In the genomic region with DNA sequence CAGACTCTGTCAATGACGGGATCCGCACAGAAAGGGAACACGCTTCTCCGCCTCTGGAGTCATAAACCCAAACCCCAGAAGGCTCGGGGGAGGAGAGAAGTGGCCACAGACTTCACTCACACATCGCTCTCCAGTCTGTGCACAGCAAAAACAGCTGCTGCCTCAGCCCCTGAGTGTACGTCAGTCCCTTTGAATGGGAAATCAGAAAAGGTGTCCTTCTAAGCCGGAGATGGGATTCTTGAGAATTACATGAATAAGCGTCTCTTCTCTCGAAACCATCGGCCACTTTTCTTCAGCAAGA, we compare ENCODE assay signal across 1 cellular context.
TF ChIP-seq lines count a peak whose summit lies in the region.

No MANE protein-coding gene starts in this region.

TF ChIP-seq in GM23338, 12 proteins besides CTCF, POLR2A, EP300 and RAD21 (continued from another document):
- TF ChIP-seq, protein P1, sequence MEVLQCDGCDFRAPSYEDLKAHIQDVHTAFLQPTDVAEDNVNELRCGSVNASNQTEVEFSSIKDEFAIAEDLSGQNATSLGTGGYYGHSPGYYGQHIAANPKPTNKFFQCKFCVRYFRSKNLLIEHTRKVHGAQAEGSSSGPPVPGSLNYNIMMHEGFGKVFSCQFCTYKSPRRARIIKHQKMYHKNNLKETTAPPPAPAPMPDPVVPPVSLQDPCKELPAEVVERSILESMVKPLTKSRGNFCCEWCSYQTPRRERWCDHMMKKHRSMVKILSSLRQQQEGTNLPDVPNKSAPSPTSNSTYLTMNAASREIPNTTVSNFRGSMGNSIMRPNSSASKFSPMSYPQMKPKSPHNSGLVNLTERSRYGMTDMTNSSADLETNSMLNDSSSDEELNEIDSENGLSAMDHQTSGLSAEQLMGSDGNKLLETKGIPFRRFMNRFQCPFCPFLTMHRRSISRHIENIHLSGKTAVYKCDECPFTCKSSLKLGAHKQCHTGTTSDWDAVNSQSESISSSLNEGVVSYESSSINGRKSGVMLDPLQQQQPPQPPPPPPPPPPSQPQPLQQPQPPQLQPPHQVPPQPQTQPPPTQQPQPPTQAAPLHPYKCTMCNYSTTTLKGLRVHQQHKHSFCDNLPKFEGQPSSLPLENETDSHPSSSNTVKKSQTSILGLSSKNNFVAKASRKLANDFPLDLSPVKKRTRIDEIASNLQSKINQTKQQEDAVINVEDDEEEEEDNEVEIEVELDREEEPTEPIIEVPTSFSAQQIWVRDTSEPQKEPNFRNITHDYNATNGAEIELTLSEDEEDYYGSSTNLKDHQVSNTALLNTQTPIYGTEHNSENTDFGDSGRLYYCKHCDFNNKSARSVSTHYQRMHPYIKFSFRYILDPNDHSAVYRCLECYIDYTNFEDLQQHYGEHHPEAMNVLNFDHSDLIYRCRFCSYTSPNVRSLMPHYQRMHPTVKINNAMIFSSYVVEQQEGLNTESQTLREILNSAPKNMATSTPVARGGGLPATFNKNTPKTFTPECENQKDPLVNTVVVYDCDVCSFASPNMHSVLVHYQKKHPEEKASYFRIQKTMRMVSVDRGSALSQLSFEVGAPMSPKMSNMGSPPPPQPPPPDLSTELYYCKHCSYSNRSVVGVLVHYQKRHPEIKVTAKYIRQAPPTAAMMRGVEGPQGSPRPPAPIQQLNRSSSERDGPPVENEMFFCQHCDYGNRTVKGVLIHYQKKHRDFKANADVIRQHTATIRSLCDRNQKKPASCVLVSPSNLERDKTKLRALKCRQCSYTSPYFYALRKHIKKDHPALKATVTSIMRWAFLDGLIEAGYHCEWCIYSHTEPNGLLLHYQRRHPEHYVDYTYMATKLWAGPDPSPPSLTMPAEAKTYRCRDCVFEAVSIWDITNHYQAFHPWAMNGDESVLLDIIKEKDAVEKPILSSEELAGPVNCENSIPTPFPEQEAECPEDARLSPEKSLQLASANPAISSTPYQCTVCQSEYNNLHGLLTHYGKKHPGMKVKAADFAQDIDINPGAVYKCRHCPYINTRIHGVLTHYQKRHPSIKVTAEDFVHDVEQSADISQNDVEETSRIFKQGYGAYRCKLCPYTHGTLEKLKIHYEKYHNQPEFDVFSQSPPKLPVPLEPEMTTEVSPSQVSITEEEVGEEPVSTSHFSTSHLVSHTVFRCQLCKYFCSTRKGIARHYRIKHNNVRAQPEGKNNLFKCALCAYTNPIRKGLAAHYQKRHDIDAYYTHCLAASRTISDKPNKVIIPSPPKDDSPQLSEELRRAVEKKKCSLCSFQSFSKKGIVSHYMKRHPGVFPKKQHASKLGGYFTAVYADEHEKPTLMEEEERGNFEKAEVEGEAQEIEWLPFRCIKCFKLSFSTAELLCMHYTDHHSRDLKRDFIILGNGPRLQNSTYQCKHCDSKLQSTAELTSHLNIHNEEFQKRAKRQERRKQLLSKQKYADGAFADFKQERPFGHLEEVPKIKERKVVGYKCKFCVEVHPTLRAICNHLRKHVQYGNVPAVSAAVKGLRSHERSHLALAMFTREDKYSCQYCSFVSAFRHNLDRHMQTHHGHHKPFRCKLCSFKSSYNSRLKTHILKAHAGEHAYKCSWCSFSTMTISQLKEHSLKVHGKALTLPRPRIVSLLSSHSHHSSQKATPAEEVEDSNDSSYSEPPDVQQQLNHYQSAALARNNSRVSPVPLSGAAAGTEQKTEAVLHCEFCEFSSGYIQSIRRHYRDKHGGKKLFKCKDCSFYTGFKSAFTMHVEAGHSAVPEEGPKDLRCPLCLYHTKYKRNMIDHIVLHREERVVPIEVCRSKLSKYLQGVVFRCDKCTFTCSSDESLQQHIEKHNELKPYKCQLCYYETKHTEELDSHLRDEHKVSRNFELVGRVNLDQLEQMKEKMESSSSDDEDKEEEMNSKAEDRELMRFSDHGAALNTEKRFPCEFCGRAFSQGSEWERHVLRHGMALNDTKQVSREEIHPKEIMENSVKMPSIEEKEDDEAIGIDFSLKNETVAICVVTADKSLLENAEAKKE (CRISPR knock-in tag; IDR thresholded peaks at IDR 0.05), result no peak
- TF ChIP-seq EZH2 (IDR thresholded peaks at IDR 0.05; ENCODE audit: low read depth, unreplicated experiment) (no peak), POLR2AphosphoS5 (IDR thresholded peaks at IDR 0.05; ENCODE audit: low read depth) (no peak), ZNF114 (CRISPR knock-in tag; IDR thresholded peaks at IDR 0.05) (no peak), CREB1 (CRISPR knock-in tag; IDR thresholded peaks at IDR 0.05; ENCODE audit: low read depth) (no peak), EZH2phosphoT487 (IDR thresholded peaks at IDR 0.05; ENCODE audit: unreplicated experiment) (no peak), NANOG (IDR thresholded peaks at IDR 0.05; ENCODE audit: borderline replicate concordance) (no peak)
TF ChIP-seq in GM23338: peak in this region for 0.
